32 cellular contexts compared by ENCODE assay signal in the genomic region with DNA sequence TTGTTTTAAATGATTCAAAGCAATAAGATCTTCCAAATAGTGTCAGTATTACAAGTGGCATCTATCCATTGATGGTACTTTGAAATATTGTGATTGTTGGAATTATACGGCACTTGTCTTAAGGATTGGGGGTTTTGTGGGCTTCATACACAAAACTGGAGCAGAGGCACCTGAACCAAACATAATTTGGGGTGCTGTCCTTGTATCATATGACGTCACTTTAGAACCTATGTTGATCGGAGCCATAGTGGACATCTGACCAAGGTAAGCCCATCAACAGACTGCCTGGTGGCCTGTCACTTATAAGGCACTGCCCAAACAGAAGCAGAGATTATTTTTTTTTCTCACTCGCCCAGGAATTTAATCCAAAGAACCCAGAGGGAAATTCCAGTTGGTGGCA.
"Had no signal": no experiment of that assay in that cellular context is flagged by ENCODE, and none has a peak within 500 bp of the region (broad histone marks: within the 10 kb centered on the region; RNA-seq: fewer than 3 reads in every experiment).

No MANE protein-coding gene starts in this region.

- H3K27me3 ChIP-seq: ovary, spleen, suprapubic skin, testis, tibial artery, transverse colon, upper lobe of right lung, uterus had no signal

- H3K27ac Mint-ChIP-seq: natural killer cell treated with Interleukin-12 subunit alpha and Interleukin-12 subunit beta and Interleukin-15 and Interleukin-18, amount 100 ng/mL, for 72 hours; nephron progenitor cell; neural progenitor cell; progenitor cell of endocrine pancreas; stimulated activated memory B cell treated with anti-CD40 and anti-IgM and Interleukin-4, amounts not matched to agents 10 μg/mL and 1 μg/mL and 100 μg/mL, for 72 hours; type B pancreatic cell had no signal

- H3K4me1 ChIP-seq: uterus had no signal

- H2AFZ ChIP-seq: neural progenitor cell, parathyroid adenoma had no signal

- H3K9me3 Mint-ChIP-seq: naive thymus-derived CD8-positive, alpha-beta T cell; natural killer cell treated with Interleukin-12 subunit alpha and Interleukin-12 subunit beta and Interleukin-15 and Interleukin-18, amount 100 ng/mL, for 72 hours; nephron progenitor cell; neural progenitor cell; stimulated activated memory B cell treated with anti-CD40 and anti-IgM and Interleukin-4, amounts not matched to agents 10 μg/mL and 1 μg/mL and 100 μg/mL, for 72 hours; stimulated activated naive CD8-positive, alpha-beta T cell treated with anti-CD3 and anti-CD28 coated beads, Interleukin-15, amount 100 ng/mL, for 72 hours; type B pancreatic cell had no signal

- H3K36me3 Mint-ChIP-seq: neural progenitor cell had no signal

- H3K4me3 Mint-ChIP-seq: naive thymus-derived CD8-positive, alpha-beta T cell; natural killer cell treated with Interleukin-12 subunit alpha and Interleukin-12 subunit beta and Interleukin-15 and Interleukin-18, amount 100 ng/mL, for 72 hours; nephron progenitor cell; neural progenitor cell; stimulated activated memory B cell treated with anti-CD40 and anti-IgM and Interleukin-4, amounts not matched to agents 10 μg/mL and 1 μg/mL and 100 μg/mL, for 72 hours; stimulated activated naive CD8-positive, alpha-beta T cell treated with anti-CD3 and anti-CD28 coated beads, Interleukin-15, amount 100 ng/mL, for 72 hours had no signal

- H3K27me3 Mint-ChIP-seq: stimulated activated memory B cell treated with anti-CD40 and anti-IgM and Interleukin-4, amounts not matched to agents 10 μg/mL and 1 μg/mL and 100 μg/mL, for 72 hours had no signal

- H3K9me3 ChIP-seq: ovary, psoas muscle, spleen, suprapubic skin, testis, tibial artery, transverse colon, upper lobe of right lung, uterus had no signal

- DNase-seq: naive thymus-derived CD8-positive, alpha-beta T cell; nephron progenitor cell; occipital lobe; ovary; posterior cingulate gyrus; psoas muscle; right cardiac atrium; spleen; stimulated activated CD4-positive, alpha-beta T cell treated with anti-CD3 and anti-CD28 coated beads, Interleukin-12 subunit alpha, Interleukin-12 subunit beta, amount 100 ng/mL, for 4 hours; stimulated activated CD4-positive, alpha-beta T cell treated with anti-CD3 and anti-CD28 coated beads, Interleukin-1b, Interleukin-23, amount 100 ng/mL, for 48 hours; stimulated activated CD4-positive, alpha-beta T cell treated with anti-CD3 and anti-CD28 coated beads, Interleukin-4, amount 100 ng/mL, for 1 hour; stimulated activated CD4-positive, alpha-beta T cell treated with anti-CD3 and anti-CD28 coated beads, Interleukin-4, amount 100 ng/mL, for 4 hours; stimulated activated CD8-positive, alpha-beta memory T cell treated with anti-CD3 and anti-CD28 coated beads, Interleukin-4, amount 100 ng/mL, for 48 hours; stimulated activated naive CD4-positive, alpha-beta T cell; stimulated activated naive CD8-positive, alpha-beta T cell treated with anti-CD3 and anti-CD28 coated beads, Interleukin-15, amount 100 ng/mL, for 72 hours; stimulated activated naive CD8-positive, alpha-beta T cell treated with anti-CD3 and anti-CD28 coated beads, Interleukin-15, Interleukin-2, amounts not matched to agents 100 U/mL and 50 U/mL, for 24 hours; substantia nigra; testis; tibial artery; transverse colon; upper lobe of right lung; uterus had no signal

- H3K27ac ChIP-seq: neural progenitor cell, parathyroid adenoma, psoas muscle, skin epidermis, spleen, suprapubic skin, testis, tibial artery, transverse colon, upper lobe of right lung, uterus had no signal

- ATAC-seq: naive thymus-derived CD8-positive, alpha-beta T cell; natural killer cell treated with Interleukin-12 subunit alpha and Interleukin-12 subunit beta and Interleukin-15 and Interleukin-18, amount 100 ng/mL, for 72 hours; psoas muscle; right cardiac atrium; sciatic nerve; stimulated activated memory B cell treated with anti-CD40 and anti-IgM and Interleukin-4, amounts not matched to agents 10 μg/mL and 1 μg/mL and 100 μg/mL, for 72 hours; stimulated activated naive CD8-positive, alpha-beta T cell treated with anti-CD3 and anti-CD28 coated beads, Interleukin-15, amount 100 ng/mL, for 72 hours; stimulated activated naive CD8-positive, alpha-beta T cell treated with anti-CD3 and anti-CD28 coated beads, Interleukin-15, Interleukin-2, amounts not matched to agents 100 U/mL and 50 U/mL, for 24 hours; upper lobe of right lung had no signal

- H3K9ac ChIP-seq: neural progenitor cell, parathyroid adenoma had no signal

- H3K4me3 ChIP-seq: neural progenitor cell, ovary, psoas muscle, skin epidermis, smooth muscle cell, spleen, suprapubic skin, testis, tibial artery, transverse colon, upper lobe of right lung, uterus had no signal

- H3K36me3 ChIP-seq: neural progenitor cell, ovary, spleen, suprapubic skin, tibial artery, transverse colon, upper lobe of right lung, uterus had no signal

- H3K4me2 ChIP-seq: neural progenitor cell, smooth muscle cell had no signal
